Comparison of ENCODE assay signal across 15 cellular contexts in genomic region chr14:57816568-57817284, GRCh38. TPM values are rescaled to one million over a fixed set of nuclear protein-coding genes. Genes with fewer than 3 reads are reported as not detected.
DNase-seq lines count a peak whose midpoint lies in the region; ATAC-seq lines count a peak whose summit lies in the region.
"Had no signal": no experiment of that assay in that cellular context is flagged by ENCODE, and none has a peak within 500 bp of the region (broad histone marks: within the 10 kb centered on the region; RNA-seq: fewer than 3 reads in every experiment).

No MANE protein-coding gene starts in this region.

- H3K27ac ChIP-seq in mesenchymal stem cell (ENCODE audit: low read length, poor library complexity, severe bottlenecking), result no peak overlapping the region
- H3K27ac ChIP-seq: neutrophil had no signal

- no peak overlapping the region for H3K4me2 ChIP-seq in mesenchymal stem cell (ENCODE audit: low read length, poor library complexity, severe bottlenecking)

- no peaks in the 10 kb centered on the region for H3K27me3 ChIP-seq in mesenchymal stem cell (ENCODE audit: control insufficient read depth in 1 of 2, insufficient read depth in 1 of 2, low read length in 2 of 2)
- H3K27me3 ChIP-seq: neutrophil had no signal

- H3K4me3 Mint-ChIP-seq in activated naive CD8-positive, alpha-beta T cell treated with anti-CD3 and anti-CD28 coated beads, Interleukin-2, amount 50 U/mL, for 24 hours, result no peak overlapping the region

- no peak overlapping the region for H4K8ac ChIP-seq in mesenchymal stem cell (ENCODE audit: low read length)

- no peak overlapping the region for H2BK12ac ChIP-seq in mesenchymal stem cell (ENCODE audit: low read length in 2 of 2)

- no peak overlapping the region for H2AK5ac ChIP-seq in mesenchymal stem cell (ENCODE audit: low read length, severe bottlenecking)

- no peak overlapping the region for H2BK120ac ChIP-seq in mesenchymal stem cell (ENCODE audit: low read depth, low read length)

- no peak overlapping the region for H3K4ac ChIP-seq in mesenchymal stem cell (ENCODE audit: low read depth in 1 of 2, low read length in 2 of 2)

- no peak overlapping the region for H2AFZ ChIP-seq in mesenchymal stem cell (ENCODE audit: low read depth, low read length)

- no peaks in the 10 kb centered on the region for H3K79me1 ChIP-seq in mesenchymal stem cell (replicated peaks; ENCODE audit: low read length, poor library complexity, severe bottlenecking)

- ATAC-seq in GM18909 (IDR thresholded peaks at IDR 0.05; ENCODE audit: poor library complexity, unreplicated experiment) (peak; percentile 70), HG03175 (IDR thresholded peaks at IDR 0.05; ENCODE audit: unreplicated experiment) (peak; percentile 58), GM19467 (IDR thresholded peaks at IDR 0.05; ENCODE audit: unreplicated experiment) (no peak)
- peak; percentile 81 for ATAC-seq in activated naive CD8-positive, alpha-beta T cell treated with anti-CD3 and anti-CD28 coated beads, Interleukin-2, amount 50 U/mL, for 24 hours
- ATAC-seq: left cardiac atrium had no signal

- no peak overlapping the region for H2BK5ac ChIP-seq in mesenchymal stem cell (ENCODE audit: low read depth, low read length, poor library complexity, severe bottlenecking)

- H3K27me3 Mint-ChIP-seq in activated naive CD8-positive, alpha-beta T cell treated with anti-CD3 and anti-CD28 coated beads, Interleukin-2, amount 50 U/mL, for 24 hours, result no peaks in the 10 kb centered on the region

- no peak overlapping the region for H4K91ac ChIP-seq in mesenchymal stem cell (ENCODE audit: low read length)

- H3K18ac ChIP-seq in mesenchymal stem cell (ENCODE audit: low read depth in 1 of 2, low read length in 2 of 2), result no peak overlapping the region

- H3K36me3 ChIP-seq in mesenchymal stem cell (ENCODE audit: control insufficient read depth in 1 of 2, insufficient read depth in 2 of 2, low read depth in 1 of 2, low read length in 2 of 2), result no peaks in the 10 kb centered on the region
- H3K36me3 ChIP-seq: neutrophil had no signal

- H3K9ac ChIP-seq in mesenchymal stem cell (ENCODE audit: low read length), result no peak overlapping the region

- DNase-seq in ACHN, result peak; percentile 13
- DNase-seq in activated naive CD8-positive, alpha-beta T cell treated with anti-CD3 and anti-CD28 coated beads, Interleukin-2, amount 50 U/mL, for 24 hours, result no peak
- no peak for DNase-seq in stimulated activated CD4-positive, alpha-beta T cell treated with anti-CD3 and anti-CD28 coated beads, Interleukin-2, amount 100 ng/mL, for 48 hours
- no peak for DNase-seq in DMS79 treated with DMSO at 0.1 percent for 48 hours (lab: John Stamatoyannopoulos, UW)
- no peak for DNase-seq in mesenchymal stem cell
- DNase-seq: activated T-cell treated with anti-CD3 and anti-CD28 coated beads for 4 hours; erythroblast; left cardiac atrium; stimulated activated CD4-positive, alpha-beta T cell treated with anti-CD3 and anti-CD28 coated beads, Interleukin-15, amount 100 ng/mL, for 24 hours; T1000 had no signal

- 82% methylated on average over 1 of the region's 2 CpGs for WGBS in mesenchymal stem cell

- peaks cover 2% of the 10 kb centered on the region for H3K4me1 Mint-ChIP-seq in activated naive CD8-positive, alpha-beta T cell treated with anti-CD3 and anti-CD28 coated beads, Interleukin-2, amount 50 U/mL, for 24 hours

- H3K36me3 Mint-ChIP-seq in activated naive CD8-positive, alpha-beta T cell treated with anti-CD3 and anti-CD28 coated beads, Interleukin-2, amount 50 U/mL, for 24 hours (ENCODE audit: low read depth), result no peaks in the 10 kb centered on the region

- H3K4me1 ChIP-seq in mesenchymal stem cell (ENCODE audit: control insufficient read depth, insufficient read depth, low read depth, low read length), result no peaks in the 10 kb centered on the region

- no peak overlapping the region for H3K23ac ChIP-seq in mesenchymal stem cell (ENCODE audit: low read length in 2 of 2)

- no peaks in the 10 kb centered on the region for H3K9me3 Mint-ChIP-seq in activated naive CD8-positive, alpha-beta T cell treated with anti-CD3 and anti-CD28 coated beads, Interleukin-2, amount 50 U/mL, for 24 hours

- H3K4me3 ChIP-seq in mesenchymal stem cell (ENCODE audit: insufficient read depth in 1 of 2, low read depth in 1 of 2, low read length in 2 of 2), result no peak overlapping the region

- no peak overlapping the region for H3K14ac ChIP-seq in mesenchymal stem cell (ENCODE audit: low read length in 2 of 2)

- H3K9me3 ChIP-seq in mesenchymal stem cell (ENCODE audit: control insufficient read depth, low read length), result no peaks in the 10 kb centered on the region
- H3K9me3 ChIP-seq: neutrophil had no signal

- in situ Hi-C loops in ACHN (cut with HindIII; ENCODE audit: low pct_ligation_motif_present, low pct_unique_long_range_greater_than_20kb, low sequenced_read_pairs), result no loop called here

- no peak overlapping the region for H3K27ac Mint-ChIP-seq in activated naive CD8-positive, alpha-beta T cell treated with anti-CD3 and anti-CD28 coated beads, Interleukin-2, amount 50 U/mL, for 24 hours

- no peak overlapping the region for H2BK15ac ChIP-seq in mesenchymal stem cell (ENCODE audit: low read depth, poor library complexity, severe bottlenecking)

RNA-seq across cellular contexts. Expression of gene SLC35F4, which starts 49.2 kb away (rescaled TPM):
- not detected for polyA plus RNA-seq in mesenchymal stem cell (2013, experiment 1 of 2)
- polyA plus RNA-seq in mesenchymal stem cell (2013, experiment 2 of 2), result not detected
- polyA plus RNA-seq: BJ had no signal
